Comparison of ENCODE assay signal across 9 cellular contexts in genomic region chr4:88244821-88245579, GRCh38. TPM values are rescaled to one million over a fixed set of nuclear protein-coding genes. Genes with fewer than 3 reads are reported as not detected.
A peak's percentile ranks its signal among the peaks of the same experiment; 100 is the strongest.
DNase-seq lines count a peak whose midpoint lies in the region; ATAC-seq, FAIRE-seq and TF ChIP-seq lines count a peak whose summit lies in the region.
"Had no signal": no experiment of that assay in that cellular context is flagged by ENCODE, and none has a peak within 500 bp of the region (broad histone marks: within the 10 kb centered on the region; RNA-seq: fewer than 3 reads in every experiment).

No MANE protein-coding gene starts in this region.

- no peaks in the 10 kb centered on the region for H3K9me3 Mint-ChIP-seq in CD8-positive, alpha-beta memory T cell
- H3K9me3 Mint-ChIP-seq in activated CD8-positive, alpha-beta memory T cell treated with anti-CD3 and anti-CD28 coated beads, Interleukin-2, amount 10 ng/mL, durations not matched to agents 7 days and 5 days (ENCODE audit: low read depth): no peaks in the 10 kb centered on the region
- H3K9me3 Mint-ChIP-seq in naive B cell: no peaks in the 10 kb centered on the region
- no peaks in the 10 kb centered on the region for H3K9me3 Mint-ChIP-seq in MCF 10A (ENCODE audit: unreplicated experiment)

- TF ChIP-seq POLR2A in esophagus muscularis mucosa (IDR thresholded peaks at IDR 0.05; ENCODE audit: low read depth): no peak

- CTCF ChIA-PET in CD8-positive, alpha-beta memory T cell (lab: Charles Lee): interaction anchor here (1.0 to 2.3 kb wide), 4 partner anchors 15 to 270 kb away, joined by 3 to 7 read pairs (median 4); partner anchors contain the start of gene PPM1K
- CTCF ChIA-PET in activated CD8-positive, alpha-beta memory T cell treated with anti-CD3 and anti-CD28 coated beads, Interleukin-2, amount 10 ng/mL, durations not matched to agents 7 days and 5 days (lab: Charles Lee): interaction anchor here (1.1 to 1.5 kb wide), 4 partner anchors 9 to 270 kb away, joined by 3 to 5 read pairs (median 4); no protein-coding TSS in a partner anchor
- CTCF ChIA-PET in MCF 10A (lab: Yijun Ruan, JAX): interaction anchor here (0.6 to 1.1 kb wide), 4 partner anchors 10 to 271 kb away, joined by 3 to 6 read pairs (median 5); no protein-coding TSS in a partner anchor

- no peaks in the 10 kb centered on the region for H3K27me3 ChIP-seq in CD8-positive, alpha-beta memory T cell (ENCODE audit: insufficient read depth, low read length, poor library complexity, severe bottlenecking)
- no peaks in the 10 kb centered on the region for H3K27me3 ChIP-seq in esophagus muscularis mucosa

- H3K4me1 ChIP-seq in CD8-positive, alpha-beta memory T cell (ENCODE audit: insufficient read depth, low read length): peaks cover 10% of the 10 kb centered on the region
- no peaks in the 10 kb centered on the region for H3K4me1 ChIP-seq in esophagus muscularis mucosa

- H3K27ac Mint-ChIP-seq in CD8-positive, alpha-beta memory T cell: peak overlapping the region in 4 of 8 donors; percentile 36 to 84 (median 72)
- peak overlapping the region; percentile 68 for H3K27ac Mint-ChIP-seq in activated CD8-positive, alpha-beta memory T cell treated with anti-CD3 and anti-CD28 coated beads, Interleukin-2, amount 10 ng/mL, durations not matched to agents 7 days and 5 days
- peak overlapping the region in 3 of 6 donors; percentile 12 to 85 (median 48) for H3K27ac Mint-ChIP-seq in naive B cell
- no peak overlapping the region for H3K27ac Mint-ChIP-seq in MCF 10A (ENCODE audit: low read depth, unreplicated experiment)

- TF ChIP-seq CTCF in esophagus muscularis mucosa (IDR thresholded peaks at IDR 0.05): no peak
- no peak for TF ChIP-seq CTCF in MCF 10A (IDR thresholded peaks at IDR 0.05; ENCODE audit: unreplicated experiment)

- peaks cover 10 to 16% (median 15%) of the 10 kb centered on the region in 3 donors for H3K4me1 Mint-ChIP-seq in CD8-positive, alpha-beta memory T cell
- H3K4me1 Mint-ChIP-seq in activated CD8-positive, alpha-beta memory T cell treated with anti-CD3 and anti-CD28 coated beads, Interleukin-2, amount 10 ng/mL, durations not matched to agents 7 days and 5 days: peaks cover 10% of the 10 kb centered on the region
- H3K4me1 Mint-ChIP-seq in naive B cell (peaks cover 8 to 12% (median 10%) of the 10 kb centered on the region in 3 donors), MCF 10A (ENCODE audit: insufficient read depth, unreplicated experiment) (no peaks in the 10 kb centered on the region)

- H3K27ac ChIP-seq in CD8-positive, alpha-beta memory T cell (ENCODE audit: low read depth, low read length): no peak overlapping the region
- no peak overlapping the region for H3K27ac ChIP-seq in esophagus muscularis mucosa (replicated peaks in 1 of 4)

- no TSS peak for BruUV-seq in MCF 10A (replicated peaks; lab: Mats Ljungman, UMichigan)

- H3K36me3 ChIP-seq in CD8-positive, alpha-beta memory T cell (ENCODE audit: insufficient read depth, low read length): no peaks in the 10 kb centered on the region
- H3K36me3 ChIP-seq in esophagus muscularis mucosa: no peaks in the 10 kb centered on the region

- no peak for FAIRE-seq in RCC 7860 (lab: Jason Lieb, UNC)

- 76% methylated on average over 9 of the region's 17 CpGs for WGBS in esophagus muscularis mucosa

- H3K36me3 Mint-ChIP-seq in CD8-positive, alpha-beta memory T cell: no peaks in the 10 kb centered on the region
- peaks cover 3% of the 10 kb centered on the region for H3K36me3 Mint-ChIP-seq in activated CD8-positive, alpha-beta memory T cell treated with anti-CD3 and anti-CD28 coated beads, Interleukin-2, amount 10 ng/mL, durations not matched to agents 7 days and 5 days
- no peaks in the 10 kb centered on the region for H3K36me3 Mint-ChIP-seq in naive B cell
- H3K36me3 Mint-ChIP-seq in MCF 10A (ENCODE audit: insufficient read depth, unreplicated experiment): peaks cover 6% of the 10 kb centered on the region

- peak overlapping the region; percentile 43 for H3K4me3 ChIP-seq in CD8-positive, alpha-beta memory T cell (ENCODE audit: low read length)
- no peak overlapping the region for H3K4me3 ChIP-seq in esophagus muscularis mucosa

- ATAC-seq in HG02973 (IDR thresholded peaks at IDR 0.05; ENCODE audit: unreplicated experiment): peak; percentile 71
- peak; percentile 91 for ATAC-seq in activated CD8-positive, alpha-beta memory T cell treated with anti-CD3 and anti-CD28 coated beads, Interleukin-2, amount 10 ng/mL, durations not matched to agents 7 days and 5 days
- ATAC-seq in naive B cell (ENCODE audit: low read depth in 2 of 2): peak; percentile 58 to 86
- ATAC-seq: left colon had no signal

- intact Hi-C loops in esophagus muscularis mucosa (cut with DNase I): no loop called here
- intact Hi-C loops in MCF 10A (cut with micrococcal nuclease): no loop called here

- TF ChIP-seq EP300 in esophagus muscularis mucosa (IDR thresholded peaks at IDR 0.05): no peak

- H3K4me3 Mint-ChIP-seq in CD8-positive, alpha-beta memory T cell: peak overlapping the region; percentile 72 to 87 (median 78)
- no peak overlapping the region for H3K4me3 Mint-ChIP-seq in activated CD8-positive, alpha-beta memory T cell treated with anti-CD3 and anti-CD28 coated beads, Interleukin-2, amount 10 ng/mL, durations not matched to agents 7 days and 5 days
- peak overlapping the region; percentile 30 to 87 (median 76) for H3K4me3 Mint-ChIP-seq in naive B cell
- no peak overlapping the region for H3K4me3 Mint-ChIP-seq in MCF 10A (ENCODE audit: unreplicated experiment)

- H3K27me3 Mint-ChIP-seq in CD8-positive, alpha-beta memory T cell: peaks cover 0 to 4% of the 10 kb centered on the region in 2 donors
- H3K27me3 Mint-ChIP-seq in activated CD8-positive, alpha-beta memory T cell treated with anti-CD3 and anti-CD28 coated beads, Interleukin-2, amount 10 ng/mL, durations not matched to agents 7 days and 5 days: no peaks in the 10 kb centered on the region
- H3K27me3 Mint-ChIP-seq in naive B cell (peaks cover 0 to 10% (median 0%) of the 10 kb centered on the region in 3 donors), MCF 10A (ENCODE audit: insufficient read depth, unreplicated experiment) (no peaks in the 10 kb centered on the region)

- H3K9me3 ChIP-seq in CD8-positive, alpha-beta memory T cell (ENCODE audit: low read length): no peaks in the 10 kb centered on the region
- no peaks in the 10 kb centered on the region for H3K9me3 ChIP-seq in esophagus muscularis mucosa

- POLR2A ChIA-PET in CD8-positive, alpha-beta memory T cell (lab: Charles Lee): interaction anchor here (0.8 to 1.2 kb wide), 2 partner anchors 40 kb away, joined by 3 to 4 read pairs; partner anchors contain the start of gene PPM1K
- POLR2A ChIA-PET in MCF 10A (lab: Yijun Ruan, JAX): no interaction called here

- DNase-seq in CD8-positive, alpha-beta memory T cell: peak; percentile 9 to 54 (median 28)
- DNase-seq in activated CD8-positive, alpha-beta memory T cell treated with anti-CD3 and anti-CD28 coated beads, Interleukin-2, amount 10 ng/mL, durations not matched to agents 7 days and 5 days: peak; percentile 71
- DNase-seq in naive B cell (peak; percentile 33), esophagus muscularis mucosa (ENCODE audit: extremely low spot score) (no peak), RCC 7860 (ENCODE audit: low spot score) (no peak), midbrain (lab: John Stamatoyannopoulos, UW) (no peak), MCF 10A (ENCODE audit: unreplicated experiment) (no peak)

RNA-seq across cellular contexts. Expression of gene PPM1K, which starts 39.4 kb away (rescaled TPM):
- total RNA-seq in CD8-positive, alpha-beta memory T cell: 10 to 100 TPM; 38.2 to 44.3 TPM
- polyA plus RNA-seq in CD8-positive, alpha-beta memory T cell: 81.9 TPM
- 100 to 1,000 TPM in 1 of 2 experiments, 10 to 100 TPM in 1; 76.8 to 125 TPM for total RNA-seq in activated CD8-positive, alpha-beta memory T cell treated with anti-CD3 and anti-CD28 coated beads, Interleukin-2, amount 10 ng/mL, durations not matched to agents 7 days and 5 days
- 100 to 1,000 TPM; 136 to 193 (median 169) TPM for polyA plus RNA-seq in naive B cell (ENCODE audit: low read depth in 6 of 6)
- 10 to 100 TPM; 35.7 to 54.2 (median 38.3) TPM for total RNA-seq in esophagus muscularis mucosa
- 19.5 and 21.0 TPM in 2 replicates for total RNA-seq in MCF 10A (2022)

Comparison
In these comparisons a context has a peak if more than half of its experiments do, and no peak if none do; other contexts are left out.
1. DNase-seq: peak in CD8-positive, alpha-beta memory T cell (5 of 5), activated CD8-positive, alpha-beta memory T cell treated with anti-CD3 and anti-CD28 coated beads, Interleukin-2, amount 10 ng/mL, durations not matched to agents 7 days and 5 days (single experiment) and naive B cell (single experiment); none in esophagus muscularis mucosa (single experiment), RCC 7860 (single experiment), midbrain (single experiment) and MCF 10A (single experiment).
2. H3K4me3 Mint-ChIP-seq: peak in CD8-positive, alpha-beta memory T cell (7 of 7) and naive B cell (8 of 8); none in activated CD8-positive, alpha-beta memory T cell treated with anti-CD3 and anti-CD28 coated beads, Interleukin-2, amount 10 ng/mL, durations not matched to agents 7 days and 5 days (single experiment) and MCF 10A (single experiment).
3. Peak in every context shown above with its lines, with median percentiles within 50 percentile points of each other: ATAC-seq.